In genomic region chr12:76123301-76124212, GRCh38 we compare ENCODE assay signal across 1 cellular context.
TF ChIP-seq lines count a peak whose summit lies in the region.

No MANE protein-coding gene starts in this region.

TF ChIP-seq in GM23338, 12 proteins besides CTCF, POLR2A, EP300 and RAD21 (continued from another document):
- TF ChIP-seq ETS1 (IDR thresholded peaks at IDR 0.05): no peak
- no peak for TF ChIP-seq ZNF331 (CRISPR knock-in tag; IDR thresholded peaks at IDR 0.05; ENCODE audit: low read depth)
- TF ChIP-seq STAT1 (IDR thresholded peaks at IDR 0.05; ENCODE audit: unreplicated experiment): no peak
- TF ChIP-seq REST (IDR thresholded peaks at IDR 0.05; ENCODE audit: unreplicated experiment): no peak
- TF ChIP-seq EZH2phosphoT487 (IDR thresholded peaks at IDR 0.05; ENCODE audit: unreplicated experiment): no peak
- TF ChIP-seq ZNF462 (CRISPR knock-in tag; IDR thresholded peaks at IDR 0.05): no peak
- TF ChIP-seq POLR2AphosphoS5 (IDR thresholded peaks at IDR 0.05; ENCODE audit: low read depth): no peak
- no peak for TF ChIP-seq CREB1 (CRISPR knock-in tag; IDR thresholded peaks at IDR 0.05; ENCODE audit: low read depth)
- TF ChIP-seq JUNB (IDR thresholded peaks at IDR 0.05; ENCODE audit: unreplicated experiment): no peak
